In the genomic region with DNA sequence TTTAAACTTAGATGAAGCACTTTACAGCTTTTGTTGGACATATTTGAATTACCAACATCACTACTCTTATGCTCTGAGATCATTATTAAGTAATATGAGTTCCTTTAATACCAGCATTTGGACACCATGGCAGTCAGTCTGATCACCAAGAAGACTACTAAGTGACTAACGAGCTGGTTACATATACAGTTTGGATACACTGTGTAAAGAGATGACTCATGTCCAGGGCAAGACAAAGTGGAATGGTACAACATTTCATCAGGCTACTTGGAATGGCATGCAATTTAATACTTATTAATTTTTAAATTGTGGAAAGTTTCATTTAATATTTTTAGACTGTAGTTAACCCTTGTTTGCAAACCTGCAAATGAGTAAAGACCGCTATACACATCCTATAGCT, we compare ENCODE assay signal across 14 cellular contexts.
"Had no signal": no experiment of that assay in that cellular context is flagged by ENCODE, and none has a peak within 500 bp of the region (broad histone marks: within the 10 kb centered on the region; RNA-seq: fewer than 3 reads in every experiment).

No MANE protein-coding gene starts in this region.

- ATAC-seq: activated T-helper 17 cell treated with anti-CD3 and anti-CD28 coated beads, Interleukin-2, amount 50 U/mL, for 72 hours; natural killer cell; WTC11 had no signal

- H3K9me3 ChIP-seq: psoas muscle, upper lobe of left lung had no signal

- H3K4me3 ChIP-seq: coronary artery, psoas muscle, sigmoid colon, upper lobe of left lung had no signal

- H3K27me3 ChIP-seq: sigmoid colon, upper lobe of left lung had no signal

- DNase-seq: activated CD4-positive, alpha-beta T cell treated with anti-CD3 and anti-CD28 coated beads, Interleukin-2, amount 10 ng/mL, durations not matched to agents 24 days and 14 days; activated naive CD4-positive, alpha-beta T cell treated with anti-CD3 and anti-CD28 coated beads for 36 hours; central memory CD4-positive, alpha-beta T cell; effector CD8-positive, alpha-beta T cell; natural killer cell; nucleus accumbens; psoas muscle; sigmoid colon; stimulated activated CD4-positive, alpha-beta T cell treated with anti-CD3 and anti-CD28 coated beads, Interleukin-12 subunit alpha, Interleukin-12 subunit beta, amount 100 ng/mL, for 4 hours; stimulated activated naive CD4-positive, alpha-beta T cell; upper lobe of left lung had no signal

- H3K27ac ChIP-seq: coronary artery, psoas muscle, sigmoid colon, upper lobe of left lung had no signal

- H3K4me1 ChIP-seq: psoas muscle, sigmoid colon, upper lobe of left lung had no signal

- H3K36me3 ChIP-seq: sigmoid colon, upper lobe of left lung had no signal
